ENCODE assay signal across 25 cellular contexts in the genomic region with DNA sequence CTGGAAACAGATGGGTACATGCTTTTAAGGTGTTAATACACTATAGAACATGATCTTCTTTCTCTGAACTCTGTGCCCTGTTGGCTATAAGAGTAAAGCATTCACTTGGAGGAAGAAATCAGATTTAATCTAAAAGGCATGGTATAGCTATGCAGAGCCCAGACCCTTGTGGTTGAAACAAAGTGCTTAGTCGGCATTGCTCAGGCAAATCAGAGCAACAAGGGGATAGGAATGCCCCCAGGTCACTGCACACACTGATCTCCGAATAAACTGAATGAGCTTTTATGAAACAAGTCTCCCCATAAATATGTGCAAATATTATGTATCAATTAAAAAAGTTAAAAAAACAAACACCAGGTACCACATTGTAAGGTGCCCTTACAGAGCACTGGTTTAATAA. TPM values are rescaled to one million over a fixed set of nuclear protein-coding genes. Genes with fewer than 3 reads are reported as not detected.
A peak's percentile ranks its signal among the peaks of the same experiment; 100 is the strongest.
DNase-seq lines count a peak whose midpoint lies in the region; ATAC-seq, FAIRE-seq and TF ChIP-seq lines count a peak whose summit lies in the region.
"Had no signal": no experiment of that assay in that cellular context is flagged by ENCODE, and none has a peak within 500 bp of the region (broad histone marks: within the 10 kb centered on the region; RNA-seq: fewer than 3 reads in every experiment).

No MANE protein-coding gene starts in this region.

- H3K9me3 ChIP-seq in HepG2 (ENCODE audit: low read length) (no peaks in the 10 kb centered on the region), right lobe of liver (no peaks in the 10 kb centered on the region), DND-41 (ENCODE audit: insufficient read depth, low read length, severe bottlenecking) (no peaks in the 10 kb centered on the region), SK-N-MC (ENCODE audit: low read depth, low read length) (no peaks in the 10 kb centered on the region), endothelial cell of umbilical vein (replicated peaks; ENCODE audit: control insufficient read depth, insufficient read depth, low read length) (no peaks in the 10 kb centered on the region), osteoblast (ENCODE audit: low read depth, low read length) (no peaks in the 10 kb centered on the region)
- H3K9me3 ChIP-seq: Caco-2 had no signal

- H3K9ac ChIP-seq in HepG2 (ENCODE audit: insufficient read depth, low read depth, low read length) (no peak overlapping the region), DND-41 (ENCODE audit: low read depth, low read length) (no peak overlapping the region), SK-N-MC (ENCODE audit: insufficient read length) (no peak overlapping the region), endothelial cell of umbilical vein (replicated peaks; ENCODE audit: extremely low read depth, insufficient read depth, low read length) (no peak overlapping the region)
- H3K9ac ChIP-seq: BLaER1 treated with 17β-estradiol and CSF1 and Interleukin-3, amounts not matched to agents 10 nM and 100 nM had no signal

- no TSS peak for BruUV-seq in HepG2 (replicated peaks; lab: Mats Ljungman, UMichigan)
- no TSS peak for BruUV-seq in endothelial cell of umbilical vein (replicated peaks; lab: Mats Ljungman, UMichigan)

- dilution Hi-C loops in endothelial cell of umbilical vein (cut with MboI; ENCODE audit: extremely low pct_ligation_motif_present, low sequenced_read_pairs), result no loop called here

- 2% methylated on average over 2 of the region's 2 CpGs for WGBS in HepG2 (ENCODE audit: low lambda C conversion rate)
- 50% methylated on average over 2 of the region's 2 CpGs for WGBS in right lobe of liver (ENCODE audit: insufficient coverage, low coverage, low lambda C conversion rate, missing lambda C conversion rate)

- POLR2A ChIA-PET in HepG2 (lab: Yijun Ruan, JAX), result no interaction called here
- POLR2A ChIA-PET in endothelial cell of umbilical vein (lab: Charles Lee), result no interaction called here

- TF ChIP-seq CTCF in HepG2 (CRISPR knock-in tag; IDR thresholded peaks at IDR 0.05), result no peak
- TF ChIP-seq CTCF in right lobe of liver (IDR thresholded peaks at IDR 0.05), result no peak
- no peak for TF ChIP-seq CTCF in DND-41 (IDR thresholded peaks at IDR 0.05; ENCODE audit: borderline replicate concordance, extremely low read depth, low read length, poor library complexity, severe bottlenecking)
- TF ChIP-seq CTCF in endothelial cell of umbilical vein (IDR thresholded peaks at IDR 0.05; ENCODE audit: extremely low read depth in 1 of 2, insufficient read depth in 1 of 2, low read depth in 1 of 2, low read length in 2 of 2), result no peak
- no peak for TF ChIP-seq CTCF in osteoblast (IDR thresholded peaks at IDR 0.05; ENCODE audit: extremely low read depth, low read depth, low read length)

- TF ChIP-seq POLR2A in HepG2 (IDR thresholded peaks at IDR 0.05; ENCODE audit: insufficient read depth in 1 of 2, low read depth in 2 of 2, low read length in 2 of 2) (no peak), right lobe of liver (IDR thresholded peaks at IDR 0.05) (no peak), endothelial cell of umbilical vein (IDR thresholded peaks at IDR 0.05; ENCODE audit: low read depth, low read length) (no peak)

- H3K4me2 ChIP-seq in HepG2 (ENCODE audit: low read depth, low read length) (no peak overlapping the region), DND-41 (ENCODE audit: insufficient read depth, low read length) (no peak overlapping the region), endothelial cell of umbilical vein (ENCODE audit: insufficient read depth, low read length) (no peak overlapping the region), osteoblast (ENCODE audit: insufficient read depth, low read length) (no peak overlapping the region)
- H3K4me2 ChIP-seq: BLaER1 treated with 17β-estradiol and CSF1 and Interleukin-3, amounts not matched to agents 10 nM and 100 nM had no signal

- no peak for ATAC-seq in HepG2
- ATAC-seq in right lobe of liver, result no peak
- ATAC-seq in DND-41 (ENCODE audit: insufficient read depth, low read depth), result peak; percentile 29; the same call in 1 of the 3 replicates
- no peak for ATAC-seq in GM21423 (IDR thresholded peaks at IDR 0.05; ENCODE audit: unreplicated experiment)
- ATAC-seq: CD8-positive, alpha-beta T cell; GM12878 had no signal

- intact Hi-C loops in HepG2 (cut with micrococcal nuclease; ENCODE audit: unreplicated experiment), result no loop called here
- intact Hi-C loops in right lobe of liver (cut with DNase I), result no loop called here
- intact Hi-C loops in endothelial cell of umbilical vein (cut with micrococcal nuclease), result no loop called here

- H3K36me3 ChIP-seq in HepG2 (replicated peaks in 1 of 2; ENCODE audit: control insufficient read depth in 1 of 2, insufficient read depth in 2 of 2, low read length in 2 of 2) (no peaks in the 10 kb centered on the region), right lobe of liver (no peaks in the 10 kb centered on the region), DND-41 (ENCODE audit: insufficient read depth, low read length) (no peaks in the 10 kb centered on the region), SK-N-MC (ENCODE audit: insufficient read depth, low read length) (no peaks in the 10 kb centered on the region), endothelial cell of umbilical vein (ENCODE audit: control insufficient read depth in 2 of 2, extremely low read depth in 1 of 2, insufficient read depth in 2 of 2, low read length in 2 of 2) (no peaks in the 10 kb centered on the region), osteoblast (ENCODE audit: insufficient read depth, low read length) (no peaks in the 10 kb centered on the region)
- H3K36me3 ChIP-seq: BLaER1 treated with 17β-estradiol and CSF1 and Interleukin-3, amounts not matched to agents 10 nM and 100 nM had no signal

- no peak overlapping the region for H3K4me3 ChIP-seq in HepG2 (replicated peaks in 1 of 3; ENCODE audit: insufficient read depth in 1 of 3, low read depth in 2 of 3, low read length in 3 of 3)
- H3K4me3 ChIP-seq in right lobe of liver, result no peak overlapping the region
- H3K4me3 ChIP-seq in DND-41 (ENCODE audit: low read depth in 1 of 2, low read length in 2 of 2), result no peak overlapping the region
- peak overlapping the region; percentile 41 for H3K4me3 ChIP-seq in SK-N-MC
- no peak overlapping the region for H3K4me3 ChIP-seq in endothelial cell of umbilical vein (replicated peaks in 1 of 3; ENCODE audit: insufficient read depth in 1 of 3, low read depth in 1 of 3, low read length in 3 of 3)
- H3K4me3 ChIP-seq in osteoblast (ENCODE audit: insufficient read depth, low read length), result no peak overlapping the region
- H3K4me3 ChIP-seq: BLaER1 treated with 17β-estradiol and CSF1 and Interleukin-3, amounts not matched to agents 10 nM and 100 nM; GM12878 had no signal

- no peak overlapping the region for H3K27ac ChIP-seq in HepG2 (ENCODE audit: extremely low read length, insufficient read depth, low read length)
- no peak overlapping the region for H3K27ac ChIP-seq in right lobe of liver
- H3K27ac ChIP-seq in DND-41 (ENCODE audit: low read length), result no peak overlapping the region
- no peak overlapping the region for H3K27ac ChIP-seq in SK-N-MC
- H3K27ac ChIP-seq in endothelial cell of umbilical vein (ENCODE audit: insufficient read depth, low read depth, low read length), result no peak overlapping the region
- H3K27ac ChIP-seq in osteoblast (ENCODE audit: low read depth, low read length), result no peak overlapping the region
- H3K27ac ChIP-seq: BLaER1 treated with 17β-estradiol and CSF1 and Interleukin-3, amounts not matched to agents 10 nM and 100 nM; C4-2B had no signal

- no peak for DNase-seq in HepG2 (ENCODE audit: low spot score)
- DNase-seq in right lobe of liver, result no peak
- DNase-seq in DND-41, result no peak
- peak; percentile 55 for DNase-seq in SK-N-MC (ENCODE audit: low read depth, low spot score)
- DNase-seq in endothelial cell of umbilical vein (ENCODE audit: low read depth, low spot score), result no peak
- no peak for DNase-seq in DMS153 treated with DMSO at 0.1 percent for 48 hours (lab: John Stamatoyannopoulos, UW; ENCODE audit: unreplicated experiment)
- no peak for DNase-seq in osteoblast (ENCODE audit: insufficient read length, low spot score, missing footprints)
- DNase-seq: 8988T; AML-193; Caco-2; Calu3; CD4-positive, alpha-beta T cell; CD8-positive, alpha-beta T cell; DMS53; DMS79; GF-D8 had no signal

- in situ Hi-C loops in HepG2 (cut with HindIII; ENCODE audit: extremely low pct_ligation_motif_present, low pct_unique_long_range_greater_than_20kb), result loop anchor here (25.0 kb wide), 1 partner anchor 707 kb away; no protein-coding TSS in a partner anchor

- H3K79me2 ChIP-seq in HepG2 (ENCODE audit: insufficient read depth, low read length) (no peaks in the 10 kb centered on the region), DND-41 (ENCODE audit: insufficient read depth, low read length) (no peaks in the 10 kb centered on the region), endothelial cell of umbilical vein (ENCODE audit: control insufficient read depth, insufficient read depth, low read length) (no peaks in the 10 kb centered on the region), osteoblast (ENCODE audit: insufficient read depth, low read length) (no peaks in the 10 kb centered on the region)

- H3K4me1 ChIP-seq in HepG2 (ENCODE audit: insufficient read depth, low read length), result peaks cover 19% of the 10 kb centered on the region; the same call in 1 of the 2 replicates
- H3K4me1 ChIP-seq in right lobe of liver, result no peaks in the 10 kb centered on the region
- no peaks in the 10 kb centered on the region for H3K4me1 ChIP-seq in DND-41 (ENCODE audit: insufficient read depth, low read length)
- no peaks in the 10 kb centered on the region for H3K4me1 ChIP-seq in endothelial cell of umbilical vein (ENCODE audit: control insufficient read depth, extremely low read depth, insufficient read depth, low read length)
- H3K4me1 ChIP-seq in osteoblast (ENCODE audit: insufficient read depth, low read length), result no peaks in the 10 kb centered on the region
- H3K4me1 ChIP-seq: BLaER1 treated with 17β-estradiol and CSF1 and Interleukin-3, amounts not matched to agents 10 nM and 100 nM; Caco-2 had no signal

- H3K9me1 ChIP-seq in endothelial cell of umbilical vein (replicated peaks; ENCODE audit: control insufficient read depth, extremely low read depth, insufficient read depth, low read length), result no peaks in the 10 kb centered on the region

- H4K20me1 ChIP-seq in HepG2 (ENCODE audit: insufficient read depth, low read length), result no peaks in the 10 kb centered on the region
- no peaks in the 10 kb centered on the region for H4K20me1 ChIP-seq in DND-41 (ENCODE audit: insufficient read depth, low read length)
- no peaks in the 10 kb centered on the region for H4K20me1 ChIP-seq in endothelial cell of umbilical vein (replicated peaks; ENCODE audit: control insufficient read depth, extremely low read depth, insufficient read depth, low read length)
- H4K20me1 ChIP-seq in osteoblast (ENCODE audit: insufficient read depth, low read length), result no peaks in the 10 kb centered on the region
- H4K20me1 ChIP-seq: BLaER1 treated with 17β-estradiol and CSF1 and Interleukin-3, amounts not matched to agents 10 nM and 100 nM had no signal

- FAIRE-seq in HepG2 (lab: Jason Lieb, UNC) (no peak), endothelial cell of umbilical vein (lab: Jason Lieb, UNC) (peak; percentile 59)
- FAIRE-seq: A204.1, D721Med, GM12878, GM12892, GM18507, GM19239 had no signal

- H2AFZ ChIP-seq in HepG2 (ENCODE audit: low read length), result no peak overlapping the region
- H2AFZ ChIP-seq in DND-41 (ENCODE audit: low read depth, low read length), result no peak overlapping the region
- H2AFZ ChIP-seq in endothelial cell of umbilical vein (ENCODE audit: low read depth, low read length), result no peak overlapping the region
- no peak overlapping the region for H2AFZ ChIP-seq in osteoblast (ENCODE audit: low read length)

- TF ChIP-seq RAD21 in HepG2 (CRISPR knock-in tag; IDR thresholded peaks at IDR 0.05), result no peak

- TF ChIP-seq EP300 in HepG2 (IDR thresholded peaks at IDR 0.05; ENCODE audit: low read depth in 2 of 2, low read length in 2 of 2) (no peak), HepG2 (CRISPR knock-in tag; IDR thresholded peaks at IDR 0.05; ENCODE audit: borderline replicate concordance) (no peak)

- no peaks in the 10 kb centered on the region for H3K27me3 ChIP-seq in HepG2 (ENCODE audit: control insufficient read depth in 1 of 2, insufficient read depth in 2 of 2, low read length in 2 of 2)
- no peaks in the 10 kb centered on the region for H3K27me3 ChIP-seq in right lobe of liver
- no peaks in the 10 kb centered on the region for H3K27me3 ChIP-seq in DND-41 (ENCODE audit: insufficient read depth, low read length, poor library complexity)
- H3K27me3 ChIP-seq in endothelial cell of umbilical vein (ENCODE audit: control insufficient read depth in 2 of 2, insufficient read depth in 2 of 2, low read length in 2 of 2), result peaks cover 0 to 4% of the 10 kb centered on the region in 2 experiments
- peaks cover 5% of the 10 kb centered on the region for H3K27me3 ChIP-seq in osteoblast (ENCODE audit: insufficient read depth, low read length)
- H3K27me3 ChIP-seq: BLaER1 treated with 17β-estradiol and CSF1 and Interleukin-3, amounts not matched to agents 10 nM and 100 nM had no signal

- CTCF ChIA-PET in HepG2 (lab: Yijun Ruan, JAX; ENCODE audit: low intra/inter-chr PET ratio, low total read pairs), result no interaction called here
- CTCF ChIA-PET in endothelial cell of umbilical vein (lab: Charles Lee), result interaction anchor here (1.1 to 1.9 kb wide), 3 partner anchors 15 to 248 kb away, joined by 3 to 4 read pairs (median 4); no protein-coding TSS in a partner anchor

RNA-seq across cellular contexts. Expression of a gene that starts 52.0 kb away (rescaled TPM):
- total RNA-seq in HepG2 (2016; rRNA removed; fragmentation: Illumina TruSeq; extraction: Trizol) (0.20 and 0.29 TPM in 2 replicates), right lobe of liver (1 to 10 TPM in 3 of 6 experiments, under 1 TPM in 2, not detected in 1; 0.51 to 4.9 (median 2.3) TPM), endothelial cell of umbilical vein (138 and 148 TPM in 2 replicates), osteoblast (2.2 and 2.9 TPM in 2 replicates)
- total RNA-seq in HepG2 (2016; cell fraction: cytosol; rRNA removed; fragmentation: Illumina TruSeq; extraction: Trizol; ENCODE audit: low read depth), result 0.26 TPM in 1 of 2 replicates, not detected in the other
- total RNA-seq in HepG2 (2016; cell fraction: insoluble cytoplasmic fraction; rRNA removed; fragmentation: Illumina TruSeq; extraction: Trizol), result 0.39 and 0.61 TPM in 2 replicates
- total RNA-seq in HepG2 (2016; cell fraction: membrane; rRNA removed; fragmentation: Illumina TruSeq; extraction: Trizol), result 0.49 and 0.65 TPM in 2 replicates
- 0.56 TPM in 1 of 2 replicates, not detected in the other for total RNA-seq in HepG2 (2016; cell fraction: nucleus; rRNA removed; fragmentation: Illumina TruSeq; extraction: Trizol)
- polyA plus RNA-seq in HepG2 (2011; rRNA removed) (8.4 and 9.5 TPM in 2 replicates), endothelial cell of umbilical vein (95.0 and 112 TPM in 2 replicates)
- 5.6 and 6.7 TPM in 2 replicates for polyA plus RNA-seq in HepG2 (2011; cell fraction: cytosol; rRNA removed)
- polyA plus RNA-seq in HepG2 (2011; cell fraction: nucleus; rRNA removed), result 4.9 and 5.8 TPM in 2 replicates
- polyA plus RNA-seq in HepG2 (2012), result 4.0 and 15.8 TPM in 2 replicates
- 0.48 and 0.54 TPM in 2 replicates for polyA plus RNA-seq in HepG2 (2016; cell fraction: cytosol; fragmentation: Illumina TruSeq; extraction: Trizol; ENCODE audit: low read depth)
- 0.43 and 0.45 TPM in 2 replicates for polyA plus RNA-seq in HepG2 (2016; cell fraction: insoluble cytoplasmic fraction; fragmentation: Illumina TruSeq; extraction: Trizol; ENCODE audit: low read depth)
- 0.36 and 0.74 TPM in 2 replicates for polyA plus RNA-seq in HepG2 (2016; cell fraction: membrane; fragmentation: Illumina TruSeq; extraction: Trizol; ENCODE audit: low read depth)
- polyA plus RNA-seq in HepG2 (2016; cell fraction: nucleus; fragmentation: Illumina TruSeq; extraction: Trizol; ENCODE audit: insufficient read depth, low read depth), result 1.4 TPM in 1 of 2 replicates, not detected in the other
- polyA minus RNA-seq in HepG2 (2011; rRNA and poly(A)+ RNA removed; ENCODE audit: low replicate concordance), result 2.3 TPM in 1 of 2 replicates, not detected in the other
- 3.3 and 4.5 TPM in 2 replicates for polyA minus RNA-seq in HepG2 (2011; cell fraction: cytosol; rRNA and poly(A)+ RNA removed)
- 3.0 and 3.4 TPM in 2 replicates for polyA minus RNA-seq in HepG2 (2011; cell fraction: nucleus; rRNA and poly(A)+ RNA removed)
- polyA plus RNA-seq in endothelial cell of umbilical vein (2011; cell fraction: cytosol; rRNA removed), result 82.8 and 96.8 TPM in 2 replicates
- 74.3 and 90.8 TPM in 2 replicates for polyA plus RNA-seq in endothelial cell of umbilical vein (2011; cell fraction: nucleus; rRNA removed)
- polyA plus RNA-seq in endothelial cell of umbilical vein (2012), result 46.5 and 55.3 TPM in 2 replicates
- 28.0 and 34.8 TPM in 2 replicates for polyA minus RNA-seq in endothelial cell of umbilical vein
- not detected for polyA minus RNA-seq in endothelial cell of umbilical vein (2011; cell fraction: cytosol; rRNA and poly(A)+ RNA removed)
- 24.9 and 26.2 TPM in 2 replicates for polyA minus RNA-seq in endothelial cell of umbilical vein (2011; cell fraction: nucleus; rRNA and poly(A)+ RNA removed)

Comparison
In these comparisons a context has a peak if more than half of its experiments do, and no peak if none do; other contexts are left out.
1. RNA of a gene that starts 52.0 kb away (total RNA-seq): 138 to 148 TPM in endothelial cell of umbilical vein; 0.51 to 4.9 TPM in right lobe of liver, 2.2 to 2.9 TPM in osteoblast and 0.20 to 0.65 TPM in HepG2; every median in the first group is over 10 times any median in the second.